8 cellular contexts compared by ENCODE assay signal in genomic region chr4:106369456-106370060, GRCh38. TPM values are rescaled to one million over a fixed set of nuclear protein-coding genes. Genes with fewer than 3 reads are reported as not detected.
DNase-seq lines count a peak whose midpoint lies in the region; ATAC-seq and TF ChIP-seq lines count a peak whose summit lies in the region.

No MANE protein-coding gene starts in this region.

- H3K36me3 ChIP-seq in breast epithelium: no peaks in the 10 kb centered on the region
- H3K36me3 ChIP-seq in lower lobe of right lung: no peaks in the 10 kb centered on the region

- DNase-seq in COLO668 (lab: John Stamatoyannopoulos, UW; ENCODE audit: unreplicated experiment) (peak; percentile 28), NOMO-1 (lab: John Stamatoyannopoulos, UW; ENCODE audit: unreplicated experiment in 2 of 2) (peak; percentile 42 to 82), breast epithelium (ENCODE audit: low spot score in 2 of 2) (no peak), lower lobe of right lung (no peak)

- H3K27me3 ChIP-seq in breast epithelium: no peaks in the 10 kb centered on the region
- no peaks in the 10 kb centered on the region for H3K27me3 ChIP-seq in lower lobe of right lung (ENCODE audit: low read depth)

- intact Hi-C loops in breast epithelium (cut with DNase I; ENCODE audit: low total_unique reads) (no loop called here), lower lobe of right lung (cut with DNase I) (no loop called here)

- peak in 2 of 3 donors; percentile 43 to 67 for TF ChIP-seq CTCF in breast epithelium (IDR thresholded peaks at IDR 0.05)
- TF ChIP-seq CTCF in lower lobe of right lung (IDR thresholded peaks at IDR 0.05): peak; percentile 67

- TF ChIP-seq POLR2A in breast epithelium (IDR thresholded peaks at IDR 0.05): no peak

- H3K4me3 ChIP-seq in breast epithelium: no peak overlapping the region
- H3K4me3 ChIP-seq in lower lobe of right lung: no peak overlapping the region

- H3K27ac ChIP-seq in breast epithelium (no peak overlapping the region), lower lobe of right lung (no peak overlapping the region)

- H3K4me1 ChIP-seq in breast epithelium (no peaks in the 10 kb centered on the region), lower lobe of right lung (no peaks in the 10 kb centered on the region)

- ATAC-seq in GM18502 (IDR thresholded peaks at IDR 0.05; ENCODE audit: poor library complexity, unreplicated experiment): peak; percentile 78
- peak; percentile 66 for ATAC-seq in HG03103 (IDR thresholded peaks at IDR 0.05; ENCODE audit: low read depth, unreplicated experiment)
- peak in 1 of 2 donors; percentile 63 for ATAC-seq in lower lobe of right lung
- ATAC-seq in GM21381 (IDR thresholded peaks at IDR 0.05; ENCODE audit: unreplicated experiment): no peak
- no peak for ATAC-seq in GM18870 (IDR thresholded peaks at IDR 0.05; ENCODE audit: unreplicated experiment)

- H3K9me3 ChIP-seq in breast epithelium: no peaks in the 10 kb centered on the region
- no peaks in the 10 kb centered on the region for H3K9me3 ChIP-seq in lower lobe of right lung

RNA-seq across cellular contexts. Expression of gene GIMD1, which starts 1.0 kb away (rescaled TPM):
- total RNA-seq in breast epithelium (not detected), lower lobe of right lung (not detected)

RNA-seq across cellular contexts. Expression of gene AIMP1, which starts 53.2 kb away (rescaled TPM):
- total RNA-seq in breast epithelium (10 to 100 TPM; 25.3 to 34.4 (median 28.2) TPM), lower lobe of right lung (40.7 TPM)

RNA-seq across cellular contexts. Expression of gene TBCK, which starts 53.5 kb away (rescaled TPM):
- total RNA-seq in breast epithelium (10 to 100 TPM; 46.9 to 82.3 (median 57.0) TPM), lower lobe of right lung (45.7 TPM)

Comparison
In these comparisons a context has a peak if more than half of its experiments do, and no peak if none do; other contexts are left out.
1. DNase-seq: peak in COLO668 (single experiment) and NOMO-1 (2 of 2); none in breast epithelium (0 of 2) and lower lobe of right lung (single experiment).
2. ATAC-seq: peak in GM18502 (single experiment) and HG03103 (single experiment); none in GM21381 (single experiment) and GM18870 (single experiment).